Comparison of ENCODE assay signal across 16 cellular contexts in genomic region chr6:125294036-125294435, GRCh38. TPM values are rescaled to one million over a fixed set of nuclear protein-coding genes. Genes with fewer than 3 reads are reported as not detected.
DNase-seq lines count a peak whose midpoint lies in the region; ATAC-seq, FAIRE-seq and TF ChIP-seq lines count a peak whose summit lies in the region.
"Had no signal": no experiment of that assay in that cellular context is flagged by ENCODE, and none has a peak within 500 bp of the region (broad histone marks: within the 10 kb centered on the region; RNA-seq: fewer than 3 reads in every experiment).

No MANE protein-coding gene starts in this region.

- no peaks in the 10 kb centered on the region for H3K27me3 Mint-ChIP-seq in activated T-cell treated with anti-CD3 and anti-CD28 coated beads, Interleukin-2, amount 50 U/mL, for 72 hours (ENCODE audit: low read depth)
- no peaks in the 10 kb centered on the region for H3K27me3 Mint-ChIP-seq in activated T-helper 17 cell treated with anti-CD3 and anti-CD28 coated beads, Interleukin-2, amount 50 U/mL, for 72 hours
- H3K27me3 Mint-ChIP-seq: CD4-positive, alpha-beta memory T cell; IgD-negative memory B cell had no signal

- no peak overlapping the region for H3K4me3 ChIP-seq in fibroblast of mammary gland (ENCODE audit: control insufficient read depth, low read depth, low read length)

- TF ChIP-seq POLR2A in H54 (IDR thresholded peaks at IDR 0.05; ENCODE audit: low read depth, low read length), result no peak

- H3K36me3 Mint-ChIP-seq in activated T-cell treated with anti-CD3 and anti-CD28 coated beads, Interleukin-2, amount 50 U/mL, for 72 hours (ENCODE audit: insufficient read depth in 2 of 2), result peaks cover 19 to 51% of the 10 kb centered on the region in 2 donors
- H3K36me3 Mint-ChIP-seq in activated T-helper 17 cell treated with anti-CD3 and anti-CD28 coated beads, Interleukin-2, amount 50 U/mL, for 72 hours (ENCODE audit: low read depth), result peaks cover 98% of the 10 kb centered on the region
- peaks cover 85% of the 10 kb centered on the region for H3K36me3 Mint-ChIP-seq in stimulated activated effector memory CD8-positive, alpha-beta T cell treated with anti-CD3 and anti-CD28 coated beads, Interleukin-12 subunit alpha, Interleukin-12 subunit beta, amount 100 ng/mL, for 72 hours

- H3K27ac Mint-ChIP-seq in activated T-cell treated with anti-CD3 and anti-CD28 coated beads, Interleukin-2, amount 50 U/mL, for 72 hours, result peak overlapping the region; percentile 36
- peak overlapping the region; percentile 44 for H3K27ac Mint-ChIP-seq in activated T-helper 17 cell treated with anti-CD3 and anti-CD28 coated beads, Interleukin-2, amount 50 U/mL, for 72 hours
- peak overlapping the region; percentile 12 for H3K27ac Mint-ChIP-seq in stimulated activated effector memory CD8-positive, alpha-beta T cell treated with anti-CD3 and anti-CD28 coated beads, Interleukin-12 subunit alpha, Interleukin-12 subunit beta, amount 100 ng/mL, for 72 hours
- H3K27ac Mint-ChIP-seq: IgD-negative memory B cell had no signal

- no peak for ATAC-seq in activated T-cell treated with anti-CD3 and anti-CD28 coated beads, Interleukin-2, amount 50 U/mL, for 72 hours (replicated peaks in 1 of 2)
- ATAC-seq in activated T-helper 17 cell treated with anti-CD3 and anti-CD28 coated beads, Interleukin-2, amount 50 U/mL, for 72 hours (replicated peaks), result no peak
- no peak for ATAC-seq in stimulated activated effector memory CD8-positive, alpha-beta T cell treated with anti-CD3 and anti-CD28 coated beads, Interleukin-12 subunit alpha, Interleukin-12 subunit beta, amount 100 ng/mL, for 72 hours

- no peak for TF ChIP-seq CTCF in fibroblast of mammary gland (conservative IDR thresholded peaks at IDR 0.05; ENCODE audit: control insufficient read depth, insufficient read depth, low read depth, low read length)

- H3K9me3 Mint-ChIP-seq in activated T-cell treated with anti-CD3 and anti-CD28 coated beads, Interleukin-2, amount 50 U/mL, for 72 hours, result peaks cover 0 to 3% of the 10 kb centered on the region in 2 donors
- no peaks in the 10 kb centered on the region for H3K9me3 Mint-ChIP-seq in activated T-helper 17 cell treated with anti-CD3 and anti-CD28 coated beads, Interleukin-2, amount 50 U/mL, for 72 hours
- no peaks in the 10 kb centered on the region for H3K9me3 Mint-ChIP-seq in stimulated activated effector memory CD8-positive, alpha-beta T cell treated with anti-CD3 and anti-CD28 coated beads, Interleukin-12 subunit alpha, Interleukin-12 subunit beta, amount 100 ng/mL, for 72 hours

- H3K4me3 Mint-ChIP-seq in activated T-cell treated with anti-CD3 and anti-CD28 coated beads, Interleukin-2, amount 50 U/mL, for 72 hours, result no peak overlapping the region
- no peak overlapping the region for H3K4me3 Mint-ChIP-seq in activated T-helper 17 cell treated with anti-CD3 and anti-CD28 coated beads, Interleukin-2, amount 50 U/mL, for 72 hours
- H3K4me3 Mint-ChIP-seq in stimulated activated effector memory CD8-positive, alpha-beta T cell treated with anti-CD3 and anti-CD28 coated beads, Interleukin-12 subunit alpha, Interleukin-12 subunit beta, amount 100 ng/mL, for 72 hours, result no peak overlapping the region
- H3K4me3 Mint-ChIP-seq: CD4-positive, alpha-beta memory T cell; IgD-negative memory B cell had no signal

- no peak for DNase-seq in activated T-cell treated with anti-CD3 and anti-CD28 coated beads, Interleukin-2, amount 50 U/mL, for 72 hours
- no peak for DNase-seq in activated T-cell treated with anti-CD3 and anti-CD28 coated beads, Interleukin-2, amount 50 U/mL, for 48 hours
- DNase-seq in fibroblast of mammary gland (ENCODE audit: low read depth), result peak; percentile 19
- DNase-seq in stimulated activated effector memory CD8-positive, alpha-beta T cell treated with anti-CD3 and anti-CD28 coated beads, Interleukin-12 subunit alpha, Interleukin-12 subunit beta, amount 100 ng/mL, for 72 hours (ENCODE audit: low spot score in 2 of 2), result no peak
- DNase-seq in H54 (ENCODE audit: insufficient read length, low spot score), result no peak
- DNase-seq in Kasumi-1 (lab: John Stamatoyannopoulos, UW), result no peak
- no peak for DNase-seq in G401 (ENCODE audit: low spot score)
- DNase-seq: CD4-positive, alpha-beta memory T cell; DND-41; NCI-H1436; NCI-H2081 treated with DMSO at 0.1 percent for 48 hours; NCI-H510A; NCI-H774 had no signal

- in situ Hi-C loops in G401 (cut with HindIII; ENCODE audit: low sequenced_read_pairs), result no loop called here

- peaks cover 31% of the 10 kb centered on the region for H3K4me1 Mint-ChIP-seq in activated T-cell treated with anti-CD3 and anti-CD28 coated beads, Interleukin-2, amount 50 U/mL, for 72 hours (ENCODE audit: low read depth)
- H3K4me1 Mint-ChIP-seq in activated T-helper 17 cell treated with anti-CD3 and anti-CD28 coated beads, Interleukin-2, amount 50 U/mL, for 72 hours, result peaks cover 22% of the 10 kb centered on the region
- peaks cover 30% of the 10 kb centered on the region for H3K4me1 Mint-ChIP-seq in stimulated activated effector memory CD8-positive, alpha-beta T cell treated with anti-CD3 and anti-CD28 coated beads, Interleukin-12 subunit alpha, Interleukin-12 subunit beta, amount 100 ng/mL, for 72 hours

- no peak for FAIRE-seq in H54 (lab: Jason Lieb, UNC)
- FAIRE-seq: H1 had no signal

RNA-seq across cellular contexts. Expression of gene HDDC2, which starts 7.7 kb away (rescaled TPM):
- 10 to 100 TPM; 68.8 to 92.4 TPM for total RNA-seq in activated T-cell treated with anti-CD3 and anti-CD28 coated beads, Interleukin-2, amount 50 U/mL, for 72 hours
- total RNA-seq in activated T-helper 17 cell treated with anti-CD3 and anti-CD28 coated beads, Interleukin-2, amount 50 U/mL, for 72 hours, result 10 to 100 TPM; 51.5 to 74.4 TPM
- total RNA-seq in G401 (2014; rRNA removed; shearing (Covaris generic)), result 133 and 175 TPM in 2 replicates
